ENCODE assay signal across 26 cellular contexts in the genomic region with DNA sequence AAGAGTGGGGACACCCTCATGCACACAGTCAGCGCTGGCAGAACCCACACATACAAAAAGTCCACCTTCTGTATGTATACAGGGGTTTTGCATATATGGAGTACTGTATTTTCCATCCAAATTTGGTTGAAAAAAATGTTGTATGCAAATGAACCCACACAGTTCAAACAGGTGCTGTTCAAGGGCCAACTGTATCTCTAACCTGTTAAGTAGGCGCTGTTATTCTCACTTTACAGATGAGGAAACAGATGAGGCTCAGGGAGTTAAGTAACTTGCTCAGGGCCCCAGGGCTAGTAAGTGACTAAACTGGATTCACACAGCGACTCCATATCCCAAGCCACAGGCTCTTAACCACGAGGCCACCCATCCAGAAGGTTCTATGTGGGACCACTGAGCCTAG.
A peak's percentile ranks its signal among the peaks of the same experiment; 100 is the strongest.
DNase-seq lines count a peak whose midpoint lies in the region; ATAC-seq and TF ChIP-seq lines count a peak whose summit lies in the region.
"Had no signal": no experiment of that assay in that cellular context is flagged by ENCODE, and none has a peak within 500 bp of the region (broad histone marks: within the 10 kb centered on the region; RNA-seq: fewer than 3 reads in every experiment).

No MANE protein-coding gene starts in this region.

- H3K4me3 ChIP-seq in breast epithelium (no peak overlapping the region), colonic mucosa (no peak overlapping the region)
- H3K4me3 ChIP-seq: GM23248, lower lobe of right lung, spleen, transverse colon had no signal

- no peaks in the 10 kb centered on the region for H3K4me1 ChIP-seq in breast epithelium
- no peaks in the 10 kb centered on the region for H3K4me1 ChIP-seq in colonic mucosa
- H3K4me1 ChIP-seq: lower lobe of right lung had no signal

- ATAC-seq in HG03354 (IDR thresholded peaks at IDR 0.05; ENCODE audit: poor library complexity, severe bottlenecking, unreplicated experiment): no peak
- ATAC-seq: lower lobe of right lung; stimulated activated naive CD8-positive, alpha-beta T cell treated with anti-CD3 and anti-CD28 coated beads, Interleukin-15, amount 100 ng/mL, for 72 hours had no signal

- H3K9me3 ChIP-seq in breast epithelium (no peaks in the 10 kb centered on the region), colonic mucosa (no peaks in the 10 kb centered on the region)
- H3K9me3 ChIP-seq: lower lobe of right lung, spleen, transverse colon had no signal

- H3K9ac ChIP-seq in colonic mucosa (ENCODE audit: low read depth in 2 of 2, low read length in 2 of 2): no peak overlapping the region
- H3K9ac ChIP-seq: GM23248 had no signal

- CTCF ChIA-PET in MCF 10A (lab: Yijun Ruan, JAX): no interaction called here

- H3K9me3 Mint-ChIP-seq in MCF 10A (ENCODE audit: unreplicated experiment) (no peaks in the 10 kb centered on the region), nephron progenitor cell (no peaks in the 10 kb centered on the region)
- H3K9me3 Mint-ChIP-seq: activated CD4-positive, alpha-beta memory T cell treated with anti-CD3 and anti-CD28 coated beads for 36 hours; activated naive CD8-positive, alpha-beta T cell treated with anti-CD3 and anti-CD28 coated beads, Interleukin-2, amount 10 ng/mL, durations not matched to agents 7 days and 5 days; stimulated activated naive CD8-positive, alpha-beta T cell treated with anti-CD3 and anti-CD28 coated beads, Interleukin-15, amount 100 ng/mL, for 72 hours had no signal

- no peaks in the 10 kb centered on the region for H3K36me3 Mint-ChIP-seq in MCF 10A (ENCODE audit: insufficient read depth, unreplicated experiment)
- no peaks in the 10 kb centered on the region for H3K36me3 Mint-ChIP-seq in nephron progenitor cell (ENCODE audit: low read depth)
- H3K36me3 Mint-ChIP-seq: activated CD4-positive, alpha-beta memory T cell treated with anti-CD3 and anti-CD28 coated beads for 36 hours; activated naive CD8-positive, alpha-beta T cell treated with anti-CD3 and anti-CD28 coated beads, Interleukin-2, amount 10 ng/mL, durations not matched to agents 7 days and 5 days had no signal

- intact Hi-C loops in MCF 10A (cut with micrococcal nuclease): no loop called here
- intact Hi-C loops in breast epithelium (cut with DNase I; ENCODE audit: low total_unique reads): no loop called here
- intact Hi-C loops in colonic mucosa (cut with DNase I): no loop called here

- H3K4me1 Mint-ChIP-seq in MCF 10A (ENCODE audit: insufficient read depth, unreplicated experiment) (no peaks in the 10 kb centered on the region), nephron progenitor cell (peaks cover 28% of the 10 kb centered on the region)

- DNase-seq in MCF 10A (ENCODE audit: unreplicated experiment): peak; percentile 26
- no peak for DNase-seq in breast epithelium (ENCODE audit: low spot score in 2 of 2)
- DNase-seq in NAMALWA (ENCODE audit: low spot score): peak; percentile 86
- no peak for DNase-seq in colonic mucosa
- DNase-seq in activated CD4-positive, alpha-beta T cell treated with anti-CD3 and anti-CD28 coated beads, Interleukin-2, amount 50 U/mL, for 4 hours: no peak
- DNase-seq in midbrain (lab: John Stamatoyannopoulos, UW): no peak
- DNase-seq in nephron progenitor cell: no peak
- DNase-seq: activated CD4-positive, alpha-beta memory T cell treated with anti-CD3 and anti-CD28 coated beads for 36 hours; activated CD4-positive, CD25-positive, alpha-beta regulatory T cell; activated naive CD8-positive, alpha-beta T cell treated with anti-CD3 and anti-CD28 coated beads, Interleukin-2, amount 10 ng/mL, durations not matched to agents 7 days and 5 days; COR-L47; DMS79 treated with DMSO at 0.1 percent for 48 hours; effector CD8-positive, alpha-beta T cell; foreskin melanocyte; GM23248; hippocampal formation; lower lobe of right lung; NCI-H1105; NCI-H2081; NCI-H524; occipital lobe; spleen; stimulated activated CD4-positive, alpha-beta T cell treated with anti-CD3 and anti-CD28 coated beads, Interleukin-4, amount 100 ng/mL, for 24 hours; stimulated activated naive CD8-positive, alpha-beta T cell treated with anti-CD3 and anti-CD28 coated beads, Interleukin-15, amount 100 ng/mL, for 72 hours had no signal

- BruUV-seq in MCF 10A (replicated peaks; lab: Mats Ljungman, UMichigan): no TSS peak

- H3K27me3 Mint-ChIP-seq in MCF 10A (ENCODE audit: insufficient read depth, unreplicated experiment) (peaks cover 11% of the 10 kb centered on the region), nephron progenitor cell (ENCODE audit: low read depth, poor library complexity) (peaks cover 26% of the 10 kb centered on the region)
- H3K27me3 Mint-ChIP-seq: activated CD4-positive, alpha-beta memory T cell treated with anti-CD3 and anti-CD28 coated beads for 36 hours; activated naive CD8-positive, alpha-beta T cell treated with anti-CD3 and anti-CD28 coated beads, Interleukin-2, amount 10 ng/mL, durations not matched to agents 7 days and 5 days; stimulated activated naive CD8-positive, alpha-beta T cell treated with anti-CD3 and anti-CD28 coated beads, Interleukin-15, amount 100 ng/mL, for 72 hours had no signal

- no peak for TF ChIP-seq POLR2A in breast epithelium (IDR thresholded peaks at IDR 0.05)

- H3K27ac Mint-ChIP-seq in MCF 10A (ENCODE audit: low read depth, unreplicated experiment): no peak overlapping the region
- no peak overlapping the region for H3K27ac Mint-ChIP-seq in nephron progenitor cell
- H3K27ac Mint-ChIP-seq: activated CD4-positive, alpha-beta memory T cell treated with anti-CD3 and anti-CD28 coated beads for 36 hours; activated naive CD8-positive, alpha-beta T cell treated with anti-CD3 and anti-CD28 coated beads, Interleukin-2, amount 10 ng/mL, durations not matched to agents 7 days and 5 days; stimulated activated naive CD8-positive, alpha-beta T cell treated with anti-CD3 and anti-CD28 coated beads, Interleukin-15, amount 100 ng/mL, for 72 hours had no signal

- no peaks in the 10 kb centered on the region for H3K36me3 ChIP-seq in breast epithelium
- no peaks in the 10 kb centered on the region for H3K36me3 ChIP-seq in colonic mucosa
- H3K36me3 ChIP-seq: lower lobe of right lung, spleen, transverse colon had no signal

- H3K4me3 Mint-ChIP-seq in MCF 10A (ENCODE audit: unreplicated experiment) (no peak overlapping the region), nephron progenitor cell (no peak overlapping the region)
- H3K4me3 Mint-ChIP-seq: activated CD4-positive, alpha-beta memory T cell treated with anti-CD3 and anti-CD28 coated beads for 36 hours; activated naive CD8-positive, alpha-beta T cell treated with anti-CD3 and anti-CD28 coated beads, Interleukin-2, amount 10 ng/mL, durations not matched to agents 7 days and 5 days; stimulated activated naive CD8-positive, alpha-beta T cell treated with anti-CD3 and anti-CD28 coated beads, Interleukin-15, amount 100 ng/mL, for 72 hours had no signal

- H3K27me3 ChIP-seq in breast epithelium: no peaks in the 10 kb centered on the region
- H3K27me3 ChIP-seq in colonic mucosa: no peaks in the 10 kb centered on the region
- H3K27me3 ChIP-seq: transverse colon had no signal

- TF ChIP-seq CTCF in MCF 10A (IDR thresholded peaks at IDR 0.05; ENCODE audit: unreplicated experiment): no peak
- TF ChIP-seq CTCF in breast epithelium (IDR thresholded peaks at IDR 0.05): no peak
- TF ChIP-seq CTCF in colonic mucosa (IDR thresholded peaks at IDR 0.05): no peak
- TF ChIP-seq CTCF in nephron progenitor cell (IDR thresholded peaks at IDR 0.05): no peak

- H3K27ac ChIP-seq in breast epithelium: no peak overlapping the region
- H3K27ac ChIP-seq in colonic mucosa: peak overlapping the region; percentile 24
- H3K27ac ChIP-seq: GM23248, lower lobe of right lung, spleen had no signal

- POLR2A ChIA-PET in MCF 10A (lab: Yijun Ruan, JAX): no interaction called here

Comparison
In these comparisons a context has a peak if more than half of its experiments do, and no peak if none do; other contexts are left out.
1. DNase-seq: peak in MCF 10A (single experiment) and NAMALWA (single experiment); none in breast epithelium (0 of 2), colonic mucosa (single experiment), activated CD4-positive, alpha-beta T cell treated with anti-CD3 and anti-CD28 coated beads, Interleukin-2, amount 50 U/mL, for 4 hours (0 of 2), midbrain (single experiment) and nephron progenitor cell (single experiment).